20 cellular contexts compared by ENCODE assay signal in genomic region chr1:61293197-61293596, GRCh38.
"Had no signal": no experiment of that assay in that cellular context is flagged by ENCODE, and none has a peak within 500 bp of the region (broad histone marks: within the 10 kb centered on the region; RNA-seq: fewer than 3 reads in every experiment).

No MANE protein-coding gene starts in this region.

- H3K27ac Mint-ChIP-seq: activated CD4-positive, alpha-beta memory T cell treated with anti-CD3 and anti-CD28 coated beads for 36 hours; activated naive CD8-positive, alpha-beta T cell treated with anti-CD3 and anti-CD28 coated beads for 36 hours; immature natural killer cell; naive thymus-derived CD8-positive, alpha-beta T cell; stimulated activated naive CD8-positive, alpha-beta T cell treated with anti-CD3 and anti-CD28 coated beads, Interleukin-15, Interleukin-2, amounts not matched to agents 100 ng/mL and 50 ng/mL, for 24 hours had no signal

- H3K36me3 ChIP-seq: prostate gland, sigmoid colon, vagina had no signal

- H3K36me3 Mint-ChIP-seq: activated CD4-positive, alpha-beta memory T cell treated with anti-CD3 and anti-CD28 coated beads for 36 hours; immature natural killer cell had no signal

- H3K4me3 Mint-ChIP-seq: activated CD4-positive, alpha-beta memory T cell treated with anti-CD3 and anti-CD28 coated beads for 36 hours; activated naive CD8-positive, alpha-beta T cell treated with anti-CD3 and anti-CD28 coated beads for 36 hours; activated T-cell treated with anti-CD3 and anti-CD28 coated beads, Interleukin-2, amount 50 U/mL, for 4 hours; immature natural killer cell; naive thymus-derived CD8-positive, alpha-beta T cell; stimulated activated naive CD8-positive, alpha-beta T cell treated with anti-CD3 and anti-CD28 coated beads, Interleukin-15, Interleukin-2, amounts not matched to agents 100 ng/mL and 50 ng/mL, for 24 hours had no signal

- H3K9me3 Mint-ChIP-seq: activated T-cell treated with anti-CD3 and anti-CD28 coated beads, Interleukin-2, amount 50 U/mL, for 4 hours; stimulated activated naive CD8-positive, alpha-beta T cell treated with anti-CD3 and anti-CD28 coated beads, Interleukin-15, Interleukin-2, amounts not matched to agents 100 ng/mL and 50 ng/mL, for 24 hours had no signal

- ATAC-seq: activated T-cell treated with anti-CD3 and anti-CD28 coated beads, Interleukin-2, amount 50 U/mL, for 4 hours; left colon; mucosa of descending colon; naive thymus-derived CD8-positive, alpha-beta T cell had no signal

- DNase-seq: activated CD4-positive, alpha-beta memory T cell treated with anti-CD3 and anti-CD28 coated beads for 36 hours; activated gamma-delta T cell; activated naive CD8-positive, alpha-beta T cell treated with anti-CD3 and anti-CD28 coated beads for 36 hours; activated T-cell treated with anti-CD3 and anti-CD28 coated beads, Interleukin-2, amount 50 U/mL, for 4 hours; aorta; effector CD4-positive, alpha-beta T cell; glutamatergic neuron; immature natural killer cell; left colon; mucosa of descending colon; naive thymus-derived CD8-positive, alpha-beta T cell; sigmoid colon; stimulated activated CD4-positive, alpha-beta T cell treated with anti-CD3 and anti-CD28 coated beads, Interleukin-4, amount 100 ng/mL, for 1 hour; stimulated activated CD8-positive, alpha-beta memory T cell treated with anti-CD3 and anti-CD28 coated beads, Interleukin-4, amount 100 ng/mL, for 48 hours; T-helper 9 cell; testis had no signal

- H3K27me3 Mint-ChIP-seq: activated CD4-positive, alpha-beta memory T cell treated with anti-CD3 and anti-CD28 coated beads for 36 hours; activated naive CD8-positive, alpha-beta T cell treated with anti-CD3 and anti-CD28 coated beads for 36 hours had no signal

- H3K4me3 ChIP-seq: coronary artery, mucosa of descending colon, prostate gland, sigmoid colon, testis, vagina had no signal

- H3K9me3 ChIP-seq: mucosa of descending colon, prostate gland, sigmoid colon, testis, vagina had no signal

- H3K27ac ChIP-seq: prostate gland, sigmoid colon, testis, vagina had no signal

- H3K4me1 ChIP-seq: prostate gland had no signal

- H3K4me1 Mint-ChIP-seq: immature natural killer cell had no signal

- H3K27me3 ChIP-seq: sigmoid colon, testis, vagina had no signal
